In the genomic region with DNA sequence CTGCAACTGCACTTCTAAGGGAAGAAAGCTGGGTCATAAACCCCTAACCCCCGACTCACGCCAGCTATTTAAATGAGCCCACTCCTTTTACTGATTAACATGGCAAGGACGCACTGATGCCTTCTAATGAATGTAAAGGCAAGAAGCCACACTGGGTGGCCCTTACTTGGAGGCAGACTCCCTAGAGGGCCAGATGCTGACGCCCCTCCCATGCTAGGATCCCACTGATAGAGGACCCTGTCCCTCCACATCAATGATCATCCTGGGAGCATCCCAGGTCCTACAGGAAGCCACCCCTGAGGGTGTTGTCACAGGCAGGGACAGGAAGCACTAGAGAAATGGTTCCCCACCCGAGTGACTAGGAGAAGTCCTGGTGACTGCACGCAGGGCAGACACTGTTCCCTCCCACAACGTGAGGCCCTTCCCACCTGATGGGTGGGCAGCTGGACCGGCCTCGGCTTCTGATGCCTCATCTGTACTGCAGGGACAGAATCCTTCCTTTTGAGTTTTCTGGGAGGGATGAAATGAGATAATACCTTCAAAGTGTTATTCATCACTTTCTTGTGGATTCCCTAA, we compare ENCODE assay signal across 17 cellular contexts.
"Had no signal": no experiment of that assay in that cellular context is flagged by ENCODE, and none has a peak within 500 bp of the region (broad histone marks: within the 10 kb centered on the region; RNA-seq: fewer than 3 reads in every experiment).

No MANE protein-coding gene starts in this region.

- DNase-seq: activated CD4-positive, alpha-beta T cell treated with anti-CD3 and anti-CD28 coated beads for 1 hour; activated CD4-positive, alpha-beta T cell treated with anti-CD3 and anti-CD28 coated beads, Interleukin-2, amount 50 U/mL, for 1 hour; activated naive CD4-positive, alpha-beta T cell; activated T-cell treated with anti-CD3 and anti-CD28 coated beads, Interleukin-2, amount 50 U/mL, for 24 hours; colonic mucosa; esophagus squamous epithelium; hippocampal formation; left colon; nephron progenitor cell; right lobe of liver; stimulated activated CD4-positive, alpha-beta T cell treated with anti-CD3 and anti-CD28 coated beads, Interleukin-1b, Interleukin-23, amount 100 ng/mL, for 48 hours; T-helper 9 cell had no signal

- H3K4me1 ChIP-seq: colonic mucosa, right lobe of liver had no signal

- H3K4me3 ChIP-seq: adrenal gland, colonic mucosa, esophagus squamous epithelium, right lobe of liver, skin epidermis, thoracic aorta had no signal

- H3K27ac ChIP-seq: colonic mucosa, right lobe of liver, skin epidermis had no signal

- H3K36me3 ChIP-seq: adrenal gland, colonic mucosa, esophagus squamous epithelium, right lobe of liver, thoracic aorta had no signal

- H3K9me3 ChIP-seq: adrenal gland, colonic mucosa, esophagus squamous epithelium, right lobe of liver, thoracic aorta had no signal

- H3K27me3 ChIP-seq: adrenal gland, colonic mucosa, esophagus squamous epithelium, right lobe of liver had no signal

- ATAC-seq: left colon; stimulated activated effector memory CD8-positive, alpha-beta T cell treated with anti-CD3 and anti-CD28 coated beads, Interleukin-12 subunit alpha, Interleukin-12 subunit beta, amount 100 ng/mL, for 72 hours had no signal

- FAIRE-seq: astrocyte had no signal
